8 cellular contexts compared by ENCODE assay signal in the genomic region with DNA sequence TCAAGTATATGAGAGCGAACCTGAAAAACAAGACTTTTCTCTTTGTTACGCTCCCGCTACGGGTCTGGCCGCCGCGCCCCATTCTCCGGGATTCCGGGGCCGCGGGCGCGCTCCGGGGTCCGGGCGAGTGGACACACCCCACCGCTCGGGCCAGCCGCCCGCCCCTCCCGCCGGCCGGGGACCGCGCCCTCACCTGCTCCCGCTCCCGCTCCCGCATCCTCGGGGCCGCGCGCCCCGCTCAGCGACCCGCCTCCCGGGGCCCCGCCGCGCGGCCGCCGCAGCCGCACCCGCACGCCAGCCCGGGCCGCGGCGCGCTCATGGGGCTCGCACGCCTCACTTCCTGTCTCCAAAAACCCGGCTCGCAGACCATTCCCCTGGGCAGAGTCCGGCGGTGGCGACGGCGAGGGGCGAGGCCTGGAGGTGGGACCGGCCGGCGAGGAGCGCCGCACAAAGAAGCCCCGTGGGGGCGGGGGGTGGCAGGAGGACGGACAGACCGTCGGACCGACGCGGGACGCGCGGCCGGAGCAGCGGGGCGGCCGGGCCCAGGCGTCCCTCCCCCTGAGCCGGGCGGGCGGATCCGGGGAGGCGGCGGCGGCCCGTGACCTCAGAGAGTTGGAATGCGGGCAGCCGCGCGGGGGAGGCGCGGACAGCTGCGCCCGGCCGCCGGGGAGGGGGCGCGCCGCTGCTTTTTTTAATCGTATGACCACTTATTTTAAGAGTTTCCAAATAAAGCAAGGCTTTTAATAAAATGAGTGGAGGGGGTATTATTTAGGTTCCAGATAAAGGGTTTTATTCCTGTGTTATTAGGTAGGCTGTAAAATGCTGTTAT. TPM values are rescaled to one million over a fixed set of nuclear protein-coding genes. Genes with fewer than 3 reads are reported as not detected.
DNase-seq lines count a peak whose midpoint lies in the region; ATAC-seq, FAIRE-seq and TF ChIP-seq lines count a peak whose summit lies in the region.

Gene PTPN21 (minus strand): TSS at position 550 of the 829 bp plus-strand sequence. CDS start 4,590 bp downstream, outside the sequence.

- peak within 1 kb of the TSS; percentile 70 for H3K4me2 ChIP-seq in K562 (ENCODE audit: insufficient read depth, low read length)

- peak; percentile 79 for DNase-seq in COLO668 (lab: John Stamatoyannopoulos, UW; ENCODE audit: unreplicated experiment)
- peak; percentile 19 for DNase-seq in NCI-H510A treated with DMSO at 0.1 percent for 48 hours (lab: John Stamatoyannopoulos, UW)
- DNase-seq in K562 (ENCODE audit: extremely low read depth in 1 of 4, low spot score in 3 of 4), result peak; percentile 76 to 83 (median 81)
- DNase-seq in hepatic stellate cell (ENCODE audit: low spot score), result peak; percentile 85
- peak; percentile 91 for DNase-seq in posterior vena cava (ENCODE audit: low spot score)

- no peak for TF ChIP-seq POLR2A in K562 (conservative IDR thresholded peaks at IDR 0.05)

- no peak for TF ChIP-seq RAD21 in K562 (CRISPR knock-in tag; conservative IDR thresholded peaks at IDR 0.05 in 1 of 2, IDR thresholded peaks at IDR 0.05 in 1 of 2)

- in situ Hi-C loops in K562 (cut with MboI), result loop anchor here (25.0 kb wide), 1 partner anchor 567 kb away; the partner anchor contains the start of gene GALC

- H3K27ac ChIP-seq in K562 (ENCODE audit: extremely low read depth, low read depth, low read length), result peak within 1 kb of the TSS; percentile 55; the same call in 1 of the 3 replicates

- 0% methylated on average over 11 of the region's 103 CpGs for WGBS in K562 (ENCODE audit: insufficient coverage, low coverage, missing lambda C conversion rate)

- H3K27me3 ChIP-seq in K562 (ENCODE audit: control insufficient read depth in 2 of 2, insufficient read depth in 2 of 2, low read length in 2 of 2), result no peaks in the 10 kb centered on the region

- peaks cover 0 to 15% of the 10 kb centered on the region in 2 experiments; a peak in 3 of 5 replicates for H3K4me1 ChIP-seq in K562 (replicated peaks in 1 of 2; ENCODE audit: control insufficient read depth in 2 of 2, insufficient read depth in 2 of 2, low read length in 2 of 2)

- H3K9ac ChIP-seq in K562 (ENCODE audit: insufficient read depth in 1 of 2, low read depth in 2 of 2, low read length in 2 of 2), result peak within 1 kb of the TSS; percentile 60 to 90

- BruUV-seq in K562 (replicated peaks; lab: Mats Ljungman, UMichigan), result no TSS peak

- H3K9me1 ChIP-seq in K562 (ENCODE audit: control insufficient read depth, insufficient read depth, low read length), result no peaks in the 10 kb centered on the region

- no peak for FAIRE-seq in K562 (lab: Jason Lieb, UNC)

- POLR2A ChIA-PET in K562 (lab: Yijun Ruan, JAX), result interaction anchor here (0.7 kb wide), 1 partner anchor 901 kb away, joined by 3 read pairs; no protein-coding TSS in a partner anchor

- CTCF ChIA-PET in K562 (lab: Yijun Ruan, JAX; ENCODE audit: low intra/inter-chr PET ratio), result no interaction called here

- H4K20me1 ChIP-seq in K562 (replicated peaks; ENCODE audit: control insufficient read depth, insufficient read depth, low read length), result no peaks in the 10 kb centered on the region

- no peaks in the 10 kb centered on the region for H3K36me3 ChIP-seq in K562 (ENCODE audit: control insufficient read depth, insufficient read depth, low read length)

- H2AFZ ChIP-seq in K562 (ENCODE audit: low read depth, low read length), result peak within 1 kb of the TSS; percentile 83

- ATAC-seq in GM19463 (IDR thresholded peaks at IDR 0.05; ENCODE audit: unreplicated experiment) (peak; percentile 42), K562 (peak; percentile 91), HG03097 (IDR thresholded peaks at IDR 0.05; ENCODE audit: low FRiP score, unreplicated experiment) (no peak), GM21390 (IDR thresholded peaks at IDR 0.05; ENCODE audit: unreplicated experiment) (no peak)

- no peak for TF ChIP-seq CTCF in K562 (IDR thresholded peaks at IDR 0.05 in 2 of 3, conservative IDR thresholded peaks at IDR 0.05 in 1 of 3; ENCODE audit: insufficient read depth in 2 of 3, low read depth in 1 of 3, low read length in 3 of 3)

- H3K79me2 ChIP-seq in K562 (ENCODE audit: control insufficient read depth, insufficient read depth, low read length), result no peaks in the 10 kb centered on the region

- H3K9me3 ChIP-seq in K562 (replicated peaks; ENCODE audit: control insufficient read depth, insufficient read depth, low read depth, low read length), result no peaks in the 10 kb centered on the region

- no peak for TF ChIP-seq EP300 in K562 (IDR thresholded peaks at IDR 0.05; ENCODE audit: low read length)

- intact Hi-C loops in K562 (cut with micrococcal nuclease) (loop anchor here (1.0 kb wide), 1 partner anchor 62 kb away; no protein-coding TSS in a partner anchor), posterior vena cava (cut with DNase I) (loop anchor here (5.0 to 10.0 kb wide), 2 partner anchors 60 to 62 kb away; no protein-coding TSS in a partner anchor)

- H3K4me3 ChIP-seq in K562, result peak within 1 kb of the TSS; percentile 59

TF ChIP-seq in K562, 482 proteins besides CTCF, POLR2A, EP300 and RAD21 (continues in another document):
- TF ChIP-seq BHLHE40 (IDR thresholded peaks at IDR 0.05; ENCODE audit: low read length), result 0 out of 2 replicates have a peak, but pooled peaks have one; percentile 10
- peak; percentile 82 for TF ChIP-seq POLR2G (IDR thresholded peaks at IDR 0.05; ENCODE audit: low read depth, low read length)
- no peak for TF ChIP-seq ZNF175 (CRISPR knock-in tag; IDR thresholded peaks at IDR 0.05; ENCODE audit: low read depth)
- TF ChIP-seq CBFA2T3 (IDR thresholded peaks at IDR 0.05), result no peak
- no peak for TF ChIP-seq MCM7 (IDR thresholded peaks at IDR 0.05)
- TF ChIP-seq RBFOX2 (IDR thresholded peaks at IDR 0.05; ENCODE audit: low read depth, low read length), result peak; percentile 65
- TF ChIP-seq NCOA6 (IDR thresholded peaks at IDR 0.05), result peak; percentile 57; the same call in 1 of the 2 replicates
- TF ChIP-seq ZBTB17 (CRISPR knock-in tag; IDR thresholded peaks at IDR 0.05), result no peak
- TF ChIP-seq HMBOX1 (IDR thresholded peaks at IDR 0.05), result no peak
- TF ChIP-seq ZNF589 (CRISPR knock-in tag; IDR thresholded peaks at IDR 0.05; ENCODE audit: low read depth), result no peak
- TF ChIP-seq, protein P1, sequence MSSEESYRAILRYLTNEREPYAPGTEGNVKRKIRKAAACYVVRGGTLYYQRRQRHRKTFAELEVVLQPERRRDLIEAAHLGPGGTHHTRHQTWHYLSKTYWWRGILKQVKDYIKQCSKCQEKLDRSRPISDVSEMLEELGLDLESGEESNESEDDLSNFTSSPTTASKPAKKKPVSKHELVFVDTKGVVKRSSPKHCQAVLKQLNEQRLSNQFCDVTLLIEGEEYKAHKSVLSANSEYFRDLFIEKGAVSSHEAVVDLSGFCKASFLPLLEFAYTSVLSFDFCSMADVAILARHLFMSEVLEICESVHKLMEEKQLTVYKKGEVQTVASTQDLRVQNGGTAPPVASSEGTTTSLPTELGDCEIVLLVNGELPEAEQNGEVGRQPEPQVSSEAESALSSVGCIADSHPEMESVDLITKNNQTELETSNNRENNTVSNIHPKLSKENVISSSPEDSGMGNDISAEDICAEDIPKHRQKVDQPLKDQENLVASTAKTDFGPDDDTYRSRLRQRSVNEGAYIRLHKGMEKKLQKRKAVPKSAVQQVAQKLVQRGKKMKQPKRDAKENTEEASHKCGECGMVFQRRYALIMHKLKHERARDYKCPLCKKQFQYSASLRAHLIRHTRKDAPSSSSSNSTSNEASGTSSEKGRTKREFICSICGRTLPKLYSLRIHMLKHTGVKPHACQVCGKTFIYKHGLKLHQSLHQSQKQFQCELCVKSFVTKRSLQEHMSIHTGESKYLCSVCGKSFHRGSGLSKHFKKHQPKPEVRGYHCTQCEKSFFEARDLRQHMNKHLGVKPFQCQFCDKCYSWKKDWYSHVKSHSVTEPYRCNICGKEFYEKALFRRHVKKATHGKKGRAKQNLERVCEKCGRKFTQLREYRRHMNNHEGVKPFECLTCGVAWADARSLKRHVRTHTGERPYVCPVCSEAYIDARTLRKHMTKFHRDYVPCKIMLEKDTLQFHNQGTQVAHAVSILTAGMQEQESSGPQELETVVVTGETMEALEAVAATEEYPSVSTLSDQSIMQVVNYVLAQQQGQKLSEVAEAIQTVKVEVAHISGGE (CRISPR knock-in tag; IDR thresholded peaks at IDR 0.05), result peak in 1 of 3 experiments; percentile 68; a peak in 1 of 6 replicates
- no peak; the same call in 1 of the 2 replicates for TF ChIP-seq KLF16 (IDR thresholded peaks at IDR 0.05)
- no peak for TF ChIP-seq SMARCE1 (IDR thresholded peaks at IDR 0.05)

RNA-seq across cellular contexts. Expression of gene PTPN21, which starts in this region (rescaled TPM):
- total RNA-seq in K562 (2011; cell fraction: chromatin; rRNA removed; ENCODE audit: low replicate concordance), result 3.2 and 3.4 TPM in 2 replicates
- total RNA-seq in K562 (2011; cell fraction: nucleolus; rRNA removed), result 1.3 and 1.7 TPM in 2 replicates
- total RNA-seq in K562 (2011; cell fraction: nucleoplasm; rRNA removed), result 2.1 and 2.6 TPM in 2 replicates
- total RNA-seq in K562 (2014; rRNA removed), result 1.3 and 1.6 TPM in 2 replicates
- total RNA-seq in K562 (2014; rRNA removed; fragmentation: Illumina TruSeq; extraction: Trizol), result 0.45 and 0.55 TPM in 2 replicates
- total RNA-seq in K562 (2015; rRNA removed; fragmentation: Illumina TruSeq; extraction: Trizol), result 0.60 and 0.94 TPM in 2 replicates
- 1.9 and 2.2 TPM in 2 replicates for total RNA-seq in K562 (2021)
- polyA plus RNA-seq in K562 (2011; rRNA removed), result 0.79 and 1.2 TPM in 2 replicates
- 0.62 and 0.64 TPM in 2 replicates for polyA plus RNA-seq in K562 (2011; cell fraction: cytosol; rRNA removed)
- 3.7 and 4.2 TPM in 2 replicates for polyA plus RNA-seq in K562 (2011; cell fraction: nucleus; rRNA removed)
- 0.48 and 0.87 TPM in 2 replicates for polyA plus RNA-seq in K562 (2012)
- 1.1 and 1.2 TPM in 2 replicates for polyA plus RNA-seq in K562 (2014; fragmentation: Illumina TruSeq; extraction: Trizol)
- polyA plus RNA-seq in K562 (2014; fragmentation: Nextera tagmentation; extraction: Ambion mirVana), result under 1 TPM; 0.06 to 0.22 TPM
- 0.62 and 1.6 TPM in 2 replicates for polyA plus RNA-seq in K562 (2014; rRNA removed)
- 1.4 and 2.2 TPM in 2 replicates for polyA minus RNA-seq in K562 (2011; rRNA and poly(A)+ RNA removed)
- polyA minus RNA-seq in K562 (2011; cell fraction: cytosol; rRNA and poly(A)+ RNA removed), result 0.29 and 1.0 TPM in 2 replicates
- 1.2 and 2.9 TPM in 2 replicates for polyA minus RNA-seq in K562 (2011; cell fraction: nucleus; rRNA and poly(A)+ RNA removed)
- 10 to 100 TPM; 32.9 to 44.0 TPM for total RNA-seq in posterior vena cava

Comparison
In these comparisons a context has a peak if more than half of its experiments do, and no peak if none do; other contexts are left out.
1. RNA of gene PTPN21 (total RNA-seq): 32.9 to 44.0 TPM in posterior vena cava; 0.45 to 3.4 TPM in K562; every median in the first group is over 4 times any median in the second.
2. DNase-seq: peak in every context shown above with its lines; median percentile 91 in posterior vena cava; 85 in hepatic stellate cell; 81 in K562; 79 in COLO668; 19 in NCI-H510A treated with DMSO at 0.1 percent for 48 hours.
3. ATAC-seq: peak in GM19463 (single experiment) and K562 (single experiment); none in HG03097 (single experiment) and GM21390 (single experiment).